Comparison of ENCODE assay signal across 2 cellular contexts in the genomic region with DNA sequence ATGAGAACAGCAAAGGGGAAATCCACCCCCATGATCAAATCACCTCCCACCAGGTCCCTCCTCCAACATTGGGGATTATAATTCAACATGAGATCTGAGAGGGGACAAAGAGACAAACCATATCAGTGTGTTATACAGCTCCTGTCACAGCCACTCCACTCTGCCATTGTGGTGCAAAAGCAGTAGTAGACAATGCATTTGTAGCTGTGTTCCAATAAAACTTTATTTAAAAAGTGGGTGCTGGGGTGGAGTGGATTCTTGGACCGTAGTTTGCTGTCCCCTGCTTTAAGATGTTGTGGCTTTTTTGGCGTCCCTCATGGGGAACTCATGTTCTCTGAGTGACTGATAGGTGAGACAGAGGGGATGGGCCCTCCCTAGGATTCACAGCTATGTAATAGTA.
A peak's percentile ranks its signal among the peaks of the same experiment; 100 is the strongest.
TF ChIP-seq lines count a peak whose summit lies in the region.

No MANE protein-coding gene starts in this region.

TF ChIP-seq in HepG2, 621 proteins besides CTCF, POLR2A, EP300 and RAD21:
- TF ChIP-seq, protein P1, sequence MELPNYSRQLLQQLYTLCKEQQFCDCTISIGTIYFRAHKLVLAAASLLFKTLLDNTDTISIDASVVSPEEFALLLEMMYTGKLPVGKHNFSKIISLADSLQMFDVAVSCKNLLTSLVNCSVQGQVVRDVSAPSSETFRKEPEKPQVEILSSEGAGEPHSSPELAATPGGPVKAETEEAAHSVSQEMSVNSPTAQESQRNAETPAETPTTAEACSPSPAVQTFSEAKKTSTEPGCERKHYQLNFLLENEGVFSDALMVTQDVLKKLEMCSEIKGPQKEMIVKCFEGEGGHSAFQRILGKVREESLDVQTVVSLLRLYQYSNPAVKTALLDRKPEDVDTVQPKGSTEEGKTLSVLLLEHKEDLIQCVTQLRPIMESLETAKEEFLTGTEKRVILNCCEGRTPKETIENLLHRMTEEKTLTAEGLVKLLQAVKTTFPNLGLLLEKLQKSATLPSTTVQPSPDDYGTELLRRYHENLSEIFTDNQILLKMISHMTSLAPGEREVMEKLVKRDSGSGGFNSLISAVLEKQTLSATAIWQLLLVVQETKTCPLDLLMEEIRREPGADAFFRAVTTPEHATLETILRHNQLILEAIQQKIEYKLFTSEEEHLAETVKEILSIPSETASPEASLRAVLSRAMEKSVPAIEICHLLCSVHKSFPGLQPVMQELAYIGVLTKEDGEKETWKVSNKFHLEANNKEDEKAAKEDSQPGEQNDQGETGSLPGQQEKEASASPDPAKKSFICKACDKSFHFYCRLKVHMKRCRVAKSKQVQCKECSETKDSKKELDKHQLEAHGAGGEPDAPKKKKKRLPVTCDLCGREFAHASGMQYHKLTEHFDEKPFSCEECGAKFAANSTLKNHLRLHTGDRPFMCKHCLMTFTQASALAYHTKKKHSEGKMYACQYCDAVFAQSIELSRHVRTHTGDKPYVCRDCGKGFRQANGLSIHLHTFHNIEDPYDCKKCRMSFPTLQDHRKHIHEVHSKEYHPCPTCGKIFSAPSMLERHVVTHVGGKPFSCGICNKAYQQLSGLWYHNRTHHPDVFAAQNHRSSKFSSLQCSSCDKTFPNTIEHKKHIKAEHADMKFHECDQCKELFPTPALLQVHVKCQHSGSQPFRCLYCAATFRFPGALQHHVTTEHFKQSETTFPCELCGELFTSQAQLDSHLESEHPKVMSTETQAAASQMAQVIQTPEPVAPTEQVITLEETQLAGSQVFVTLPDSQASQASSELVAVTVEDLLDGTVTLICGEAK (IDR thresholded peaks at IDR 0.05), result no peak
- TF ChIP-seq, protein P1 (CRISPR knock-in tag; IDR thresholded peaks at IDR 0.05), result peak; percentile 85
- no peak for TF ChIP-seq ZNF644 (CRISPR knock-in tag; IDR thresholded peaks at IDR 0.05; ENCODE audit: low read depth)

TF ChIP-seq in GM12878, 131 proteins besides CTCF, POLR2A, EP300 and RAD21:
- no peak for TF ChIP-seq POU2F2 (IDR thresholded peaks at IDR 0.05; ENCODE audit: borderline replicate concordance, low read depth, low read length)
- TF ChIP-seq, protein P1 (IDR thresholded peaks at IDR 0.05; ENCODE audit: borderline replicate concordance), result peak; percentile 83
